In genomic region chr9:126424511-126424910, GRCh38 we compare ENCODE assay signal across 25 cellular contexts.
"Had no signal": no experiment of that assay in that cellular context is flagged by ENCODE, and none has a peak within 500 bp of the region (broad histone marks: within the 10 kb centered on the region; RNA-seq: fewer than 3 reads in every experiment).

No MANE protein-coding gene starts in this region.

- H3K79me2 ChIP-seq: parathyroid adenoma had no signal

- H3K36me3 ChIP-seq: adrenal gland, colonic mucosa, gastrocnemius medialis had no signal

- H3K9me3 Mint-ChIP-seq: activated CD4-positive, alpha-beta memory T cell treated with anti-CD3 and anti-CD28 coated beads, Interleukin-2, amount 10 ng/mL, durations not matched to agents 7 days and 5 days; activated CD4-positive, alpha-beta T cell treated with anti-CD3 and anti-CD28 coated beads, Interleukin-2, amount 10 ng/mL, durations not matched to agents 24 days and 14 days; activated naive CD4-positive, alpha-beta T cell treated with anti-CD3 and anti-CD28 coated beads, Interleukin-2, amount 50 U/mL, for 72 hours; activated T-helper 2 cell treated with anti-CD3 and anti-CD28 coated beads, Interferon-gamma antibody, Interleukin-2, Interleukin-4, amounts not matched to agents 10 μg/mL and 5 μg/mL and 100 μg/mL, durations not matched to agents 14 hours and 24 hours and 36 hours; stimulated activated naive CD8-positive, alpha-beta T cell treated with anti-CD3 and anti-CD28 coated beads, Interleukin-15, Interleukin-2, amounts not matched to agents 100 ng/mL and 50 ng/mL, for 24 hours had no signal

- H3K27me3 ChIP-seq: adrenal gland, body of pancreas, cardiac muscle cell, colonic mucosa, gastrocnemius medialis, right atrium auricular region, spleen, tibial artery had no signal

- H3K4me3 ChIP-seq: adrenal gland, body of pancreas, cardiac muscle cell, colonic mucosa, gastrocnemius medialis, left ventricle myocardium inferior, lung, right atrium auricular region, spleen, tibial artery had no signal

- H2AFZ ChIP-seq: parathyroid adenoma had no signal

- H3K4me1 ChIP-seq: colonic mucosa, parathyroid adenoma, right atrium auricular region, tibial artery had no signal

- DNase-seq: activated CD4-positive, alpha-beta memory T cell treated with anti-CD3 and anti-CD28 coated beads, Interleukin-2, amount 10 ng/mL, durations not matched to agents 7 days and 5 days; activated CD4-positive, alpha-beta T cell treated with anti-CD3 and anti-CD28 coated beads, Interleukin-2, amount 10 ng/mL, durations not matched to agents 24 days and 14 days; activated CD4-positive, CD25-positive, alpha-beta regulatory T cell treated with anti-CD3 and anti-CD28 coated beads, Interleukin-2, amount 50 U/mL, for 72 hours; activated T-cell treated with anti-CD3 and anti-CD28 coated beads, Interleukin-2, amount 50 U/mL, for 48 hours; aorta; body of pancreas; colonic mucosa; effector CD8-positive, alpha-beta T cell; erythroblast; gastrocnemius medialis; glutamatergic neuron; left ventricle myocardium inferior; mesendoderm; nucleus accumbens; spleen; T-helper 2 cell; tibial artery had no signal

- H3K9ac ChIP-seq: parathyroid adenoma had no signal

- H3K9me3 ChIP-seq: adrenal gland, body of pancreas, colonic mucosa, gastrocnemius medialis, left ventricle myocardium inferior, right atrium auricular region, spleen, tibial artery had no signal

- H3K36me3 Mint-ChIP-seq: activated naive CD4-positive, alpha-beta T cell treated with anti-CD3 and anti-CD28 coated beads, Interleukin-2, amount 50 U/mL, for 72 hours had no signal

- H3K4me3 Mint-ChIP-seq: activated CD4-positive, alpha-beta memory T cell treated with anti-CD3 and anti-CD28 coated beads, Interleukin-2, amount 10 ng/mL, durations not matched to agents 7 days and 5 days; activated CD4-positive, alpha-beta T cell treated with anti-CD3 and anti-CD28 coated beads, Interleukin-2, amount 10 ng/mL, durations not matched to agents 24 days and 14 days; stimulated activated naive CD8-positive, alpha-beta T cell treated with anti-CD3 and anti-CD28 coated beads, Interleukin-15, Interleukin-2, amounts not matched to agents 100 ng/mL and 50 ng/mL, for 24 hours had no signal

- ATAC-seq: activated naive CD4-positive, alpha-beta T cell treated with anti-CD3 and anti-CD28 coated beads, Interleukin-2, amount 50 U/mL, for 72 hours; body of pancreas; gastrocnemius medialis had no signal

- H3K27ac ChIP-seq: adrenal gland, body of pancreas, cardiac muscle cell, colonic mucosa, gastrocnemius medialis, left ventricle myocardium inferior, parathyroid adenoma, right atrium auricular region, tibial artery had no signal

- H3K27ac Mint-ChIP-seq: activated CD4-positive, alpha-beta memory T cell treated with anti-CD3 and anti-CD28 coated beads, Interleukin-2, amount 10 ng/mL, durations not matched to agents 7 days and 5 days; activated CD4-positive, alpha-beta T cell treated with anti-CD3 and anti-CD28 coated beads, Interleukin-2, amount 10 ng/mL, durations not matched to agents 24 days and 14 days; activated naive CD4-positive, alpha-beta T cell treated with anti-CD3 and anti-CD28 coated beads, Interleukin-2, amount 50 U/mL, for 72 hours; activated T-helper 2 cell treated with anti-CD3 and anti-CD28 coated beads, Interferon-gamma antibody, Interleukin-2, Interleukin-4, amounts not matched to agents 10 μg/mL and 5 μg/mL and 100 μg/mL, durations not matched to agents 14 hours and 24 hours and 36 hours; stimulated activated naive CD8-positive, alpha-beta T cell treated with anti-CD3 and anti-CD28 coated beads, Interleukin-15, Interleukin-2, amounts not matched to agents 100 ng/mL and 50 ng/mL, for 24 hours had no signal

- H3K27me3 Mint-ChIP-seq: stimulated activated naive CD8-positive, alpha-beta T cell treated with anti-CD3 and anti-CD28 coated beads, Interleukin-15, Interleukin-2, amounts not matched to agents 100 ng/mL and 50 ng/mL, for 24 hours had no signal
